Comparison of ENCODE assay signal across 16 cellular contexts in genomic region chr20:56350842-56351241, GRCh38.
"Had no signal": no experiment of that assay in that cellular context is flagged by ENCODE, and none has a peak within 500 bp of the region (broad histone marks: within the 10 kb centered on the region; RNA-seq: fewer than 3 reads in every experiment).

No MANE protein-coding gene starts in this region.

- H3K4me3 Mint-ChIP-seq: activated CD8-positive, alpha-beta T cell treated with anti-CD3 and anti-CD28 coated beads for 36 hours; activated naive CD8-positive, alpha-beta T cell treated with anti-CD3 and anti-CD28 coated beads, Interleukin-2, amount 10 ng/mL, durations not matched to agents 7 days and 5 days; mesothelial cell of epicardium had no signal

- H3K4me1 ChIP-seq: colonic mucosa, parathyroid adenoma had no signal

- H2AFZ ChIP-seq: parathyroid adenoma had no signal

- ATAC-seq: activated CD8-positive, alpha-beta T cell treated with anti-CD3 and anti-CD28 coated beads for 36 hours had no signal

- H3K79me2 ChIP-seq: parathyroid adenoma had no signal

- DNase-seq: activated CD8-positive, alpha-beta memory T cell treated with anti-CD3 and anti-CD28 coated beads, Interleukin-2, amount 50 U/mL, for 4 hours; activated CD8-positive, alpha-beta T cell treated with anti-CD3 and anti-CD28 coated beads for 36 hours; activated naive CD8-positive, alpha-beta T cell treated with anti-CD3 and anti-CD28 coated beads, Interleukin-2, amount 10 ng/mL, durations not matched to agents 7 days and 5 days; colonic mucosa; hypothalamus; kidney glomerular epithelial cell; retina; stimulated activated CD4-positive, alpha-beta T cell treated with anti-CD3 and anti-CD28 coated beads, Interleukin-15, amount 100 ng/mL, for 24 hours; stimulated activated CD4-positive, alpha-beta T cell treated with anti-CD3 and anti-CD28 coated beads, Interleukin-4, amount 100 ng/mL, for 4 hours; stomach; T-helper 9 cell had no signal

- H3K9me3 Mint-ChIP-seq: activated CD8-positive, alpha-beta T cell treated with anti-CD3 and anti-CD28 coated beads for 36 hours; activated naive CD8-positive, alpha-beta T cell treated with anti-CD3 and anti-CD28 coated beads, Interleukin-2, amount 10 ng/mL, durations not matched to agents 7 days and 5 days; mesothelial cell of epicardium had no signal

- H3K9ac ChIP-seq: parathyroid adenoma had no signal

- H3K36me3 Mint-ChIP-seq: activated naive CD8-positive, alpha-beta T cell treated with anti-CD3 and anti-CD28 coated beads, Interleukin-2, amount 10 ng/mL, durations not matched to agents 7 days and 5 days; mesothelial cell of epicardium had no signal

- H3K9me3 ChIP-seq: colonic mucosa, stomach, thoracic aorta had no signal

- H3K27ac ChIP-seq: cardiac muscle cell, colonic mucosa, epithelial cell of prostate, parathyroid adenoma, stomach, thoracic aorta had no signal

- H3K27ac Mint-ChIP-seq: activated CD8-positive, alpha-beta T cell treated with anti-CD3 and anti-CD28 coated beads for 36 hours; activated naive CD8-positive, alpha-beta T cell treated with anti-CD3 and anti-CD28 coated beads, Interleukin-2, amount 10 ng/mL, durations not matched to agents 7 days and 5 days; mesothelial cell of epicardium had no signal

- H3K4me3 ChIP-seq: cardiac muscle cell, colonic mucosa, stomach, thoracic aorta had no signal

- H3K27me3 ChIP-seq: cardiac muscle cell, colonic mucosa had no signal

- H3K36me3 ChIP-seq: cardiac muscle cell, colonic mucosa, stomach, thoracic aorta had no signal
